In genomic region chr20:21511485-21511849, GRCh38 we compare ENCODE assay signal across 16 cellular contexts. TPM values are rescaled to one million over a fixed set of nuclear protein-coding genes. Genes with fewer than 3 reads are reported as not detected.
DNase-seq lines count a peak whose midpoint lies in the region; ATAC-seq and TF ChIP-seq lines count a peak whose summit lies in the region.
"Had no signal": no experiment of that assay in that cellular context is flagged by ENCODE, and none has a peak within 500 bp of the region (broad histone marks: within the 10 kb centered on the region; RNA-seq: fewer than 3 reads in every experiment).

No MANE protein-coding gene starts in this region.

- H3K27me3 ChIP-seq in A673 (replicated peaks; ENCODE audit: insufficient read depth, low read depth, low read length, poor library complexity), result no peaks in the 10 kb centered on the region

- H3K4me3 ChIP-seq in A673 (ENCODE audit: low read depth, low read length, poor library complexity, severe bottlenecking), result peak overlapping the region; percentile 84

- intact Hi-C loops in A673 (cut with micrococcal nuclease; ENCODE audit: unreplicated experiment), result loop anchor here (10.0 kb wide), 1 partner anchor 1843 kb away; the partner anchor contains the start of gene NXT1

- no peak overlapping the region for H3K27ac Mint-ChIP-seq in activated naive CD8-positive, alpha-beta T cell treated with anti-CD3 and anti-CD28 coated beads for 36 hours

- H3K36me3 Mint-ChIP-seq in activated naive CD8-positive, alpha-beta T cell treated with anti-CD3 and anti-CD28 coated beads for 36 hours, result no peaks in the 10 kb centered on the region

- CTCF ChIA-PET in A673 (lab: Charles Lee), result no interaction called here

- H3K4me1 Mint-ChIP-seq in activated naive CD8-positive, alpha-beta T cell treated with anti-CD3 and anti-CD28 coated beads for 36 hours, result peaks cover 31% of the 10 kb centered on the region

- POLR2A ChIA-PET in A673 (lab: Charles Lee; ENCODE audit: low non-redundant PET), result no interaction called here

- peaks cover 96% of the 10 kb centered on the region for H3K27me3 Mint-ChIP-seq in activated naive CD8-positive, alpha-beta T cell treated with anti-CD3 and anti-CD28 coated beads for 36 hours

- peak; percentile 73 for DNase-seq in A673 (ENCODE audit: low spot score)
- DNase-seq in GM10266 (ENCODE audit: extremely low spot score), result peak; percentile 39
- DNase-seq in activated naive CD8-positive, alpha-beta T cell treated with anti-CD3 and anti-CD28 coated beads for 36 hours, result no peak
- DNase-seq in medulla oblongata (ENCODE audit: extremely low spot score), result peak; percentile 33
- no peak for DNase-seq in DMS79 (lab: John Stamatoyannopoulos, UW)
- no peak for DNase-seq in midbrain (lab: John Stamatoyannopoulos, UW)
- DNase-seq: activated CD8-positive, alpha-beta memory T cell treated with anti-CD3 and anti-CD28 coated beads, Interleukin-2, amount 50 U/mL, for 4 hours; EL; NCI-H187 treated with DMSO at 0.1 percent for 48 hours; NCI-H774; stimulated activated CD4-positive, alpha-beta T cell treated with anti-CD3 and anti-CD28 coated beads, Interleukin-2, amount 100 ng/mL, for 48 hours had no signal

- ATAC-seq in HG02970 (IDR thresholded peaks at IDR 0.05; ENCODE audit: low FRiP score, unreplicated experiment), result no peak
- no peak for ATAC-seq in HG02763 (IDR thresholded peaks at IDR 0.05; ENCODE audit: unreplicated experiment)

- no peaks in the 10 kb centered on the region for H3K9me3 Mint-ChIP-seq in activated naive CD8-positive, alpha-beta T cell treated with anti-CD3 and anti-CD28 coated beads for 36 hours

- peak overlapping the region; percentile 29 for H3K4me3 Mint-ChIP-seq in activated naive CD8-positive, alpha-beta T cell treated with anti-CD3 and anti-CD28 coated beads for 36 hours

- no TSS peak for BruUV-seq in A673 (replicated peaks; lab: Mats Ljungman, UMichigan)

- peaks cover 25% of the 10 kb centered on the region for H3K4me1 ChIP-seq in A673 (ENCODE audit: insufficient read depth, low read length, poor library complexity, severe bottlenecking)

- peak overlapping the region; percentile 94 for H3K27ac ChIP-seq in A673 (ENCODE audit: low read depth, low read length, poor library complexity, severe bottlenecking)
- H3K27ac ChIP-seq: right atrium auricular region had no signal

- peaks cover 55% of the 10 kb centered on the region for H3K36me3 ChIP-seq in A673 (ENCODE audit: insufficient read depth, low read length, poor library complexity, severe bottlenecking)
- H3K36me3 ChIP-seq: right atrium auricular region had no signal

- no peak for TF ChIP-seq CTCF in A673 (conservative IDR thresholded peaks at IDR 0.05; ENCODE audit: low read depth, low read length)
- TF ChIP-seq CTCF in GM10266 (IDR thresholded peaks at IDR 0.05; ENCODE audit: control insufficient read depth, insufficient read depth, low read depth, missing control alignments), result no peak

- H3K9me3 ChIP-seq in A673 (ENCODE audit: low read depth, low read length, poor library complexity, severe bottlenecking), result no peaks in the 10 kb centered on the region
- H3K9me3 ChIP-seq: right atrium auricular region had no signal

RNA-seq across cellular contexts. Expression of gene NKX2-2, which starts 2.4 kb away (rescaled TPM):
- 78.8 and 85.1 TPM in 2 replicates for total RNA-seq in A673 (2021)
- total RNA-seq in activated naive CD8-positive, alpha-beta T cell treated with anti-CD3 and anti-CD28 coated beads for 36 hours, result not detected
- total RNA-seq: fibroblast of villous mesenchyme, mononuclear cell, right atrium auricular region had no signal

Comparison
In these comparisons a context has a peak if more than half of its experiments do, and no peak if none do; other contexts are left out.
1. DNase-seq: peak in A673 (single experiment), GM10266 (single experiment) and medulla oblongata (single experiment); none in activated naive CD8-positive, alpha-beta T cell treated with anti-CD3 and anti-CD28 coated beads for 36 hours (single experiment), DMS79 (single experiment) and midbrain (single experiment).
2. RNA of gene NKX2-2, which starts 2.4 kb away (total RNA-seq): 78.8 to 85.1 TPM in A673; not detected in activated naive CD8-positive, alpha-beta T cell treated with anti-CD3 and anti-CD28 coated beads for 36 hours; every median in the first group is over 10 times any median in the second.